8 cellular contexts compared by ENCODE assay signal in genomic region chrX:107775000-107775733, GRCh38. TPM values are rescaled to one million over a fixed set of nuclear protein-coding genes. Genes with fewer than 3 reads are reported as not detected.
DNase-seq lines count a peak whose midpoint lies in the region; ATAC-seq and TF ChIP-seq lines count a peak whose summit lies in the region.

No MANE protein-coding gene starts in this region.

- H3K4me1 Mint-ChIP-seq in T-cell = peaks cover 14 to 22% (median 16%) of the 10 kb centered on the region in 3 donors

- peak overlapping the region; percentile 84 to 90 (median 87) for H3K4me3 Mint-ChIP-seq in T-cell

- peaks cover 0 to 17% (median 0%) of the 10 kb centered on the region in 3 donors for H3K27me3 ChIP-seq in psoas muscle (ENCODE audit: insufficient read depth in 3 of 3, low read length in 2 of 3)

- no peaks in the 10 kb centered on the region for H3K9me3 ChIP-seq in ES-I3 (ENCODE audit: control insufficient read depth, insufficient read depth, low read length)
- no peaks in the 10 kb centered on the region for H3K9me3 ChIP-seq in psoas muscle

- ATAC-seq in HG02610 (IDR thresholded peaks at IDR 0.05; ENCODE audit: unreplicated experiment) (peak; percentile 14), T-cell (replicated peaks in 1 of 4) (peak in 2 of 4 experiments; percentile 14 to 15), psoas muscle (peak in 3 of 4 donors; percentile 5 to 24 (median 15))
- no peak for ATAC-seq in activated CD4-positive, CD25-positive, alpha-beta regulatory T cell treated with anti-CD3 and anti-CD28 coated beads, Interleukin-2, amount 50 U/mL, for 24 hours

- H3K27me3 Mint-ChIP-seq in T-cell = peaks cover 0 to 12% of the 10 kb centered on the region in 2 donors

- peak overlapping the region in 1 of 2 donors; percentile 34 for H3K27ac Mint-ChIP-seq in T-cell

- TF ChIP-seq CTCF in fibroblast of the aortic adventitia (IDR thresholded peaks at IDR 0.05; ENCODE audit: insufficient read depth, low read length) (no peak), psoas muscle (IDR thresholded peaks at IDR 0.05) (no peak)

- intact Hi-C loops in psoas muscle (cut with DNase I) = loop anchor here (1.0 to 5.0 kb wide), 4 partner anchors 43 to 118 kb away; no protein-coding TSS in a partner anchor

- H3K9me3 Mint-ChIP-seq in T-cell = no peaks in the 10 kb centered on the region

- CTCF ChIA-PET in T-cell (lab: Charles Lee) = interaction anchor here (1.4 to 4.5 kb wide), 9 partner anchors 33 to 146 kb away, joined by 3 to 48 read pairs (median 10); partner anchors contain the start of gene PRPS1 (in 1 of the 2)

- H3K27ac ChIP-seq in psoas muscle = peak overlapping the region; percentile 84

- H3K36me3 ChIP-seq in ES-I3 (ENCODE audit: insufficient read depth, low read length) (no peaks in the 10 kb centered on the region), psoas muscle (ENCODE audit: insufficient read depth in 1 of 2, low read depth in 1 of 2) (no peaks in the 10 kb centered on the region)

- peak overlapping the region; percentile 46 for H3K9ac ChIP-seq in ES-I3 (ENCODE audit: low read depth, low read length)

- WGBS in psoas muscle, 3 donors = 2 to 28% (median 6%) methylated on average over 26 to 40 of the region's 40 CpGs

- H3K36me3 Mint-ChIP-seq in T-cell = no peaks in the 10 kb centered on the region

- DNase-seq in T-cell (peak in 6 of 34 experiments; percentile 1 to 23 (median 4)), fibroblast of the aortic adventitia (ENCODE audit: low read depth) (peak; percentile 2), psoas muscle (no peak), kidney tubule cell (ENCODE audit: low spot score) (no peak), cerebellar nuclear complex (lab: John Stamatoyannopoulos, UW) (no peak)

- POLR2A ChIA-PET in T-cell (lab: Charles Lee) = interaction anchor here (0.5 to 3.3 kb wide), 13 partner anchors 8 to 853 kb away, joined by 3 to 29 read pairs (median 6); partner anchors contain the start of genes MID2 (in 1 of the 2), PRPS1 (in 1 of the 2) and RBM41 (in 1 of the 2)

- H3K4me3 ChIP-seq in fibroblast of the aortic adventitia (ENCODE audit: low read depth, low read length) (peak overlapping the region; percentile 56), psoas muscle (peak overlapping the region; percentile 72)

- H3K4me1 ChIP-seq in ES-I3 (ENCODE audit: insufficient read depth, low read length) = peaks cover 17% of the 10 kb centered on the region
- H3K4me1 ChIP-seq in psoas muscle = peaks cover 6% of the 10 kb centered on the region

RNA-seq across cellular contexts. Expression of gene TSC22D3, which starts 0.4 kb away (rescaled TPM):
- 1,000 to 10,000 TPM in 2 of 5 donors, 100 to 1,000 TPM in 3; 202 to 2,593 (median 248) TPM for total RNA-seq in T-cell
- total RNA-seq in fibroblast of the aortic adventitia (ENCODE audit: low replicate concordance) = 13.3 and 45.9 TPM in 2 replicates
- total RNA-seq in psoas muscle = 100 to 1,000 TPM in 3 of 4 donors, 10 to 100 TPM in 1; 23.7 to 310 (median 184) TPM
- 1,000 to 10,000 TPM in 1 of 3 donors, 100 to 1,000 TPM in 2; 467 to 1,236 (median 802) TPM for polyA plus RNA-seq in psoas muscle

RNA-seq across cellular contexts. Expression of gene NCBP2L, which starts 2.4 kb away (rescaled TPM):
- total RNA-seq in T-cell = not detected
- total RNA-seq in fibroblast of the aortic adventitia (ENCODE audit: low replicate concordance) = not detected in 2 replicates
- not detected for total RNA-seq in psoas muscle
- under 1 TPM in 2 of 3 donors, not detected in 1; 0.03 to 0.40 TPM for polyA plus RNA-seq in psoas muscle

RNA-seq across cellular contexts. Expression of gene MID2, which starts 50.5 kb away (rescaled TPM):
- 10 to 100 TPM; 14.9 to 21.1 (median 16.0) TPM for total RNA-seq in T-cell
- 5.1 and 14.6 TPM in 2 replicates for total RNA-seq in fibroblast of the aortic adventitia (ENCODE audit: low replicate concordance)
- total RNA-seq in psoas muscle = 10 to 100 TPM; 17.5 to 21.6 (median 20.0) TPM
- polyA plus RNA-seq in psoas muscle = 10 to 100 TPM in 1 of 3 donors, 1 to 10 TPM in 2; 4.8 to 20.5 (median 5.9) TPM

Comparison
In these comparisons a context has a peak if more than half of its experiments do, and no peak if none do; other contexts are left out.
1. ATAC-seq: peak in HG02610 (single experiment) and psoas muscle (3 of 4); none in activated CD4-positive, CD25-positive, alpha-beta regulatory T cell treated with anti-CD3 and anti-CD28 coated beads, Interleukin-2, amount 50 U/mL, for 24 hours (0 of 2).